Comparison of ENCODE assay signal across 26 cellular contexts in the genomic region with DNA sequence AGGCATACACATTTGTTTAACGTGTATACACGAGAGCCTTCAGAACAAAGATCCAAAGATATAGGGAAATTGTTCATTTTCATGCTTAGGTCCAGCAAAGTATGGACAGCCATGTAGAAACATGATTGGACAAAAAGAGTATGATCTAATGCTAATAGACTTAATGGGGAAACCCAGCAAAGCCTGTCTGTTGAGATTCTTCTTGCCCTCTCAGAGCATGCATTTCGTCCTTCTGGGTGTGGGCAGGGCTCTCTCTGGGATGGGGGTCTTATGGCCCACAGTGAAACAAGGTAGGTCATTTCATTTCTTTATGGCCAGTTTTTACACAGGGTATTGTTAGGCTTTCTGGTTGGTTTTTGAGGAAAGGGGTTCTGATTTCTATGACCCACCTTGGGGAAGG.
"Had no signal": no experiment of that assay in that cellular context is flagged by ENCODE, and none has a peak within 500 bp of the region (broad histone marks: within the 10 kb centered on the region; RNA-seq: fewer than 3 reads in every experiment).

No MANE protein-coding gene starts in this region.

- H3K27me3 Mint-ChIP-seq: naive thymus-derived CD4-positive, alpha-beta T cell; stimulated activated naive B cell treated with anti-CD40 and anti-IgM and Interleukin-4, amounts not matched to agents 10 μg/mL and 1 μg/mL and 100 μg/mL, for 72 hours; stimulated activated naive CD8-positive, alpha-beta T cell treated with anti-CD3 and anti-CD28 coated beads, Interleukin-15, amount 100 ng/mL, for 72 hours had no signal

- H3K9me3 ChIP-seq: esophagus squamous epithelium, gastroesophageal sphincter, neutrophil, psoas muscle, right lobe of liver, spleen, thoracic aorta, transverse colon had no signal

- H3K4me3 Mint-ChIP-seq: immature natural killer cell; naive thymus-derived CD4-positive, alpha-beta T cell; stimulated activated naive B cell treated with anti-CD40 and anti-IgM and Interleukin-4, amounts not matched to agents 10 μg/mL and 1 μg/mL and 100 μg/mL, for 72 hours; stimulated activated naive CD8-positive, alpha-beta T cell treated with anti-CD3 and anti-CD28 coated beads, Interleukin-15, amount 100 ng/mL, for 72 hours had no signal

- FAIRE-seq: endometrium, urothelium cell line had no signal

- H3K36me3 ChIP-seq: esophagus squamous epithelium, gastroesophageal sphincter, neutrophil, right lobe of liver, spleen, thoracic aorta, transverse colon had no signal

- H3K27ac ChIP-seq: esophagus squamous epithelium, gastroesophageal sphincter, neutrophil, psoas muscle, right lobe of liver, spleen, thoracic aorta, transverse colon had no signal

- H3K27ac Mint-ChIP-seq: immature natural killer cell; naive thymus-derived CD4-positive, alpha-beta T cell; stimulated activated naive B cell treated with anti-CD40 and anti-IgM and Interleukin-4, amounts not matched to agents 10 μg/mL and 1 μg/mL and 100 μg/mL, for 72 hours; stimulated activated naive CD8-positive, alpha-beta T cell treated with anti-CD3 and anti-CD28 coated beads, Interleukin-15, amount 100 ng/mL, for 72 hours had no signal

- H3K27me3 ChIP-seq: esophagus squamous epithelium, gastroesophageal sphincter, neutrophil, right lobe of liver, spleen, transverse colon had no signal

- H3K4me1 Mint-ChIP-seq: immature natural killer cell had no signal

- DNase-seq: effector memory CD4-positive, alpha-beta T cell; esophagus squamous epithelium; foreskin fibroblast; glutamatergic neuron; immature natural killer cell; left colon; left ventricle myocardium superior; mesendoderm; naive thymus-derived CD4-positive, alpha-beta T cell; psoas muscle; retina; right lobe of liver; spleen; stimulated activated CD4-positive, alpha-beta T cell treated with anti-CD3 and anti-CD28 coated beads, Interleukin-15, amount 100 ng/mL, for 24 hours; stimulated activated CD4-positive, alpha-beta T cell treated with anti-CD3 and anti-CD28 coated beads, Interleukin-1b, Interleukin-23, amount 100 ng/mL, for 48 hours; stimulated activated CD4-positive, alpha-beta T cell treated with anti-CD3 and anti-CD28 coated beads, Interleukin-4, amount 100 ng/mL, for 4 hours; stimulated activated naive B cell treated with anti-CD40 and anti-IgM and Interleukin-4, amounts not matched to agents 10 μg/mL and 1 μg/mL and 100 μg/mL, for 72 hours; stimulated activated naive CD8-positive, alpha-beta T cell treated with anti-CD3 and anti-CD28 coated beads, Interleukin-15, amount 100 ng/mL, for 72 hours; substantia nigra; transverse colon had no signal

- H3K4me1 ChIP-seq: esophagus squamous epithelium, gastroesophageal sphincter, right lobe of liver, spleen, transverse colon had no signal

- H3K4me3 ChIP-seq: esophagus squamous epithelium, gastroesophageal sphincter, lung, psoas muscle, right lobe of liver, spleen, thoracic aorta, transverse colon had no signal

- H3K9me3 Mint-ChIP-seq: immature natural killer cell; naive thymus-derived CD4-positive, alpha-beta T cell; stimulated activated naive CD8-positive, alpha-beta T cell treated with anti-CD3 and anti-CD28 coated beads, Interleukin-15, amount 100 ng/mL, for 72 hours had no signal
